12 cellular contexts compared by ENCODE assay signal in genomic region chr7:3244241-3244814, GRCh38. TPM values are rescaled to one million over a fixed set of nuclear protein-coding genes. Genes with fewer than 3 reads are reported as not detected.
A peak's percentile ranks its signal among the peaks of the same experiment; 100 is the strongest.
DNase-seq lines count a peak whose midpoint lies in the region; ATAC-seq and TF ChIP-seq lines count a peak whose summit lies in the region.
"Had no signal": no experiment of that assay in that cellular context is flagged by ENCODE, and none has a peak within 500 bp of the region (broad histone marks: within the 10 kb centered on the region; RNA-seq: fewer than 3 reads in every experiment).

No MANE protein-coding gene starts in this region.

- H4K91ac ChIP-seq in neuronal stem cell (ENCODE audit: low read depth, low read length, poor library complexity) = no peak overlapping the region

- no peak overlapping the region for H3K27ac ChIP-seq in neuronal stem cell (replicated peaks; ENCODE audit: low read length)
- H3K27ac ChIP-seq: testis had no signal

- H3K36me3 ChIP-seq in neuronal stem cell (replicated peaks in 1 of 2; ENCODE audit: control insufficient read depth in 2 of 2, insufficient read depth in 2 of 2, low read length in 2 of 2) = no peaks in the 10 kb centered on the region

- H3K36me3 Mint-ChIP-seq in immature natural killer cell = peaks cover 0 to 4% (median 0%) of the 10 kb centered on the region in 3 donors
- H3K36me3 Mint-ChIP-seq: activated naive CD4-positive, alpha-beta T cell treated with anti-CD3 and anti-CD28 coated beads, Interleukin-2, amount 10 ng/mL, durations not matched to agents 7 days and 5 days had no signal

- H3K9ac ChIP-seq in neuronal stem cell (ENCODE audit: low read depth, low read length, poor library complexity) = no peak overlapping the region

- H3K4me3 ChIP-seq in choroid plexus epithelial cell (ENCODE audit: low read depth, low read length) = no peak overlapping the region
- H3K4me3 ChIP-seq in neuronal stem cell (ENCODE audit: low read length in 2 of 2) = no peak overlapping the region
- H3K4me3 ChIP-seq: testis had no signal

- no peak for TF ChIP-seq CTCF in choroid plexus epithelial cell (conservative IDR thresholded peaks at IDR 0.05; ENCODE audit: low read depth, low read length)

- H3K18ac ChIP-seq in neuronal stem cell (ENCODE audit: low read length) = no peak overlapping the region

- no peaks in the 10 kb centered on the region for H3K79me1 ChIP-seq in neuronal stem cell (ENCODE audit: low read depth, low read length)

- no peak overlapping the region for H3K4me2 ChIP-seq in neuronal stem cell (ENCODE audit: insufficient read depth, low read length, poor library complexity, severe bottlenecking)

- DNase-seq in EH (ENCODE audit: low read depth) = peak; percentile 9
- peak; percentile 38 to 71 for DNase-seq in NCI-H524 (lab: John Stamatoyannopoulos, UW)
- DNase-seq in choroid plexus epithelial cell (ENCODE audit: low read depth) = peak; percentile 56
- DNase-seq in neuronal stem cell (ENCODE audit: low spot score) = no peak
- DNase-seq in immature natural killer cell = no peak
- DNase-seq in left lobe of liver (ENCODE audit: low spot score) = no peak
- DNase-seq in NCI-H1048 (lab: John Stamatoyannopoulos, UW) = no peak
- DNase-seq in NCI-H187 (lab: John Stamatoyannopoulos, UW) = no peak
- DNase-seq: activated CD4-positive, alpha-beta T cell treated with anti-CD3 and anti-CD28 coated beads, Interleukin-2, amount 10 ng/mL, durations not matched to agents 24 days and 14 days; activated naive CD4-positive, alpha-beta T cell treated with anti-CD3 and anti-CD28 coated beads, Interleukin-2, amount 10 ng/mL, durations not matched to agents 7 days and 5 days; effector memory CD8-positive, alpha-beta T cell; testis had no signal

- peaks cover 2 to 6% (median 4%) of the 10 kb centered on the region in 3 donors for H3K27me3 Mint-ChIP-seq in immature natural killer cell (ENCODE audit: low read depth in 3 of 3)

- peaks cover 8 to 19% of the 10 kb centered on the region in 2 donors for H3K4me1 ChIP-seq in neuronal stem cell (ENCODE audit: control insufficient read depth in 2 of 2, insufficient read depth in 1 of 2, low read depth in 1 of 2, low read length in 2 of 2)

- H3K4me1 Mint-ChIP-seq in immature natural killer cell = no peaks in the 10 kb centered on the region
- H3K4me1 Mint-ChIP-seq: activated CD4-positive, alpha-beta T cell treated with anti-CD3 and anti-CD28 coated beads, Interleukin-2, amount 10 ng/mL, durations not matched to agents 24 days and 14 days; activated naive CD4-positive, alpha-beta T cell treated with anti-CD3 and anti-CD28 coated beads, Interleukin-2, amount 10 ng/mL, durations not matched to agents 7 days and 5 days had no signal

- H2BK5ac ChIP-seq in neuronal stem cell (ENCODE audit: low read length) = no peak overlapping the region

- no peak overlapping the region for H2AK5ac ChIP-seq in neuronal stem cell (ENCODE audit: low read depth, low read length)

- no peaks in the 10 kb centered on the region for H3K27me3 ChIP-seq in neuronal stem cell (ENCODE audit: control insufficient read depth in 3 of 3, insufficient read depth in 3 of 3, low read depth in 1 of 3, low read length in 3 of 3)
- H3K27me3 ChIP-seq: testis had no signal

- no peak overlapping the region for H3K23ac ChIP-seq in neuronal stem cell (ENCODE audit: low read depth, low read length, poor library complexity)

- no peak overlapping the region for H2BK120ac ChIP-seq in neuronal stem cell (ENCODE audit: low read depth, low read length)

- H3K14ac ChIP-seq in neuronal stem cell (ENCODE audit: low read length) = no peak overlapping the region

- no peak overlapping the region for H2BK15ac ChIP-seq in neuronal stem cell (ENCODE audit: low read length)

- H3K4me3 Mint-ChIP-seq in immature natural killer cell = no peak overlapping the region
- H3K4me3 Mint-ChIP-seq: activated CD4-positive, alpha-beta T cell treated with anti-CD3 and anti-CD28 coated beads, Interleukin-2, amount 10 ng/mL, durations not matched to agents 24 days and 14 days; activated naive CD4-positive, alpha-beta T cell treated with anti-CD3 and anti-CD28 coated beads, Interleukin-2, amount 10 ng/mL, durations not matched to agents 7 days and 5 days; effector memory CD8-positive, alpha-beta T cell had no signal

- ATAC-seq in left lobe of liver = no peak
- ATAC-seq: effector memory CD8-positive, alpha-beta T cell had no signal

- H3K9me3 Mint-ChIP-seq in immature natural killer cell = no peaks in the 10 kb centered on the region

- no peak overlapping the region for H3K27ac Mint-ChIP-seq in immature natural killer cell
- H3K27ac Mint-ChIP-seq: activated CD4-positive, alpha-beta T cell treated with anti-CD3 and anti-CD28 coated beads, Interleukin-2, amount 10 ng/mL, durations not matched to agents 24 days and 14 days; activated naive CD4-positive, alpha-beta T cell treated with anti-CD3 and anti-CD28 coated beads, Interleukin-2, amount 10 ng/mL, durations not matched to agents 7 days and 5 days; effector memory CD8-positive, alpha-beta T cell had no signal

- H4K8ac ChIP-seq in neuronal stem cell (ENCODE audit: low read depth, low read length) = no peak overlapping the region

- H2BK12ac ChIP-seq in neuronal stem cell (ENCODE audit: low read length) = no peak overlapping the region

- H3K4ac ChIP-seq in neuronal stem cell (ENCODE audit: low read length) = no peak overlapping the region

- H2AFZ ChIP-seq in neuronal stem cell (ENCODE audit: low read length) = peak overlapping the region; percentile 43

- WGBS in neuronal stem cell (ENCODE audit: extremely low coverage in 2 of 2, insufficient read length in 2 of 2, insufficient replicate concordance in 1 of 2), 2 donors = no CpG with 5 or more reads among the region's 7 CpGs

- H3K9me3 ChIP-seq in neuronal stem cell (replicated peaks in 1 of 2; ENCODE audit: control insufficient read depth in 2 of 2, insufficient read depth in 1 of 2, low read depth in 1 of 2, low read length in 2 of 2) = peaks cover 0 to 7% of the 10 kb centered on the region in 2 donors
- H3K9me3 ChIP-seq: testis had no signal

RNA-seq across cellular contexts. Expression of gene SDK1, which starts 56.7 kb away (rescaled TPM):
- 3.0 TPM for polyA plus RNA-seq in neuronal stem cell (2013, experiment 1 of 2)
- 2.9 TPM for polyA plus RNA-seq in neuronal stem cell (2013, experiment 2 of 2)
- not detected for polyA plus RNA-seq in immature natural killer cell
- 0.53 TPM for total RNA-seq in left lobe of liver

Comparison
In these comparisons a context has a peak if more than half of its experiments do, and no peak if none do; other contexts are left out.
1. DNase-seq: peak in EH (single experiment), NCI-H524 (2 of 2) and choroid plexus epithelial cell (single experiment); none in neuronal stem cell (single experiment), immature natural killer cell (0 of 3), left lobe of liver (single experiment), NCI-H1048 (single experiment) and NCI-H187 (0 of 2).